20 cellular contexts compared by ENCODE assay signal in genomic region chr10:131880016-131880590, GRCh38. TPM values are rescaled to one million over a fixed set of nuclear protein-coding genes. Genes with fewer than 3 reads are reported as not detected.
DNase-seq lines count a peak whose midpoint lies in the region; ATAC-seq, FAIRE-seq and TF ChIP-seq lines count a peak whose summit lies in the region.
"Had no signal": no experiment of that assay in that cellular context is flagged by ENCODE, and none has a peak within 500 bp of the region (broad histone marks: within the 10 kb centered on the region; RNA-seq: fewer than 3 reads in every experiment).

No MANE protein-coding gene starts in this region.

- FAIRE-seq in HepG2 (lab: Jason Lieb, UNC): no peak
- FAIRE-seq: A549, GM12892, GM18507 had no signal

- H3K4me3 ChIP-seq in HepG2 (replicated peaks in 1 of 3; ENCODE audit: insufficient read depth in 1 of 3, low read depth in 2 of 3, low read length in 3 of 3) (no peak overlapping the region), right lobe of liver (no peak overlapping the region), sigmoid colon (no peak overlapping the region)
- no peak overlapping the region for H3K4me3 ChIP-seq in naive thymus-derived CD4-positive, alpha-beta T cell (ENCODE audit: low read length)
- H3K4me3 ChIP-seq: A549 had no signal

- peaks cover 0 to 6% (median 0%) of the 10 kb centered on the region in 11 donors for H3K9me3 Mint-ChIP-seq in naive thymus-derived CD4-positive, alpha-beta T cell
- no peaks in the 10 kb centered on the region for H3K9me3 Mint-ChIP-seq in activated T-cell treated with anti-CD3 and anti-CD28 coated beads, Interleukin-2, amount 50 U/mL, for 4 hours

- TF ChIP-seq EP300 in HepG2 (IDR thresholded peaks at IDR 0.05; ENCODE audit: low read depth in 2 of 2, low read length in 2 of 2): no peak
- TF ChIP-seq EP300 in HepG2 (CRISPR knock-in tag; IDR thresholded peaks at IDR 0.05; ENCODE audit: borderline replicate concordance): no peak
- no peak for TF ChIP-seq EP300 in sigmoid colon (IDR thresholded peaks at IDR 0.05)

- no peak overlapping the region for H3K27ac Mint-ChIP-seq in naive thymus-derived CD4-positive, alpha-beta T cell
- H3K27ac Mint-ChIP-seq: CD4-positive, alpha-beta memory T cell had no signal

- no peaks in the 10 kb centered on the region for H3K36me3 Mint-ChIP-seq in naive thymus-derived CD4-positive, alpha-beta T cell
- peaks cover 1% of the 10 kb centered on the region for H3K36me3 Mint-ChIP-seq in activated T-cell treated with anti-CD3 and anti-CD28 coated beads, Interleukin-2, amount 50 U/mL, for 4 hours (ENCODE audit: insufficient read depth)
- H3K36me3 Mint-ChIP-seq: CD4-positive, alpha-beta memory T cell had no signal

- POLR2A ChIA-PET in HepG2 (lab: Yijun Ruan, JAX): no interaction called here
- POLR2A ChIA-PET in naive thymus-derived CD4-positive, alpha-beta T cell (lab: Charles Lee): no interaction called here

- no peak overlapping the region for H3K9ac ChIP-seq in HepG2 (ENCODE audit: insufficient read depth, low read depth, low read length)

- ATAC-seq in HepG2 (no peak), right lobe of liver (no peak), HG02884 (IDR thresholded peaks at IDR 0.05; ENCODE audit: unreplicated experiment) (no peak)
- ATAC-seq in naive thymus-derived CD4-positive, alpha-beta T cell: peak; percentile 20
- no peak for ATAC-seq in activated T-cell treated with anti-CD3 and anti-CD28 coated beads, Interleukin-2, amount 50 U/mL, for 4 hours

- TF ChIP-seq RAD21 in HepG2 (CRISPR knock-in tag; IDR thresholded peaks at IDR 0.05): no peak

- DNase-seq in HepG2 (ENCODE audit: low spot score) (no peak), right lobe of liver (no peak), sigmoid colon (peak; percentile 49), NCI-H2227 (lab: John Stamatoyannopoulos, UW; ENCODE audit: unreplicated experiment) (no peak)
- DNase-seq in naive thymus-derived CD4-positive, alpha-beta T cell: no peak
- no peak for DNase-seq in activated T-cell treated with anti-CD3 and anti-CD28 coated beads, Interleukin-2, amount 50 U/mL, for 4 hours
- DNase-seq: AML-193; CD4-positive, alpha-beta memory T cell; DMS153; DMS79; GDM1; GOT3; H7; IMR-90 had no signal

- no peak overlapping the region for H3K4me3 Mint-ChIP-seq in naive thymus-derived CD4-positive, alpha-beta T cell
- no peak overlapping the region for H3K4me3 Mint-ChIP-seq in activated T-cell treated with anti-CD3 and anti-CD28 coated beads, Interleukin-2, amount 50 U/mL, for 4 hours
- H3K4me3 Mint-ChIP-seq: CD4-positive, alpha-beta memory T cell had no signal

- TF ChIP-seq POLR2A in HepG2 (IDR thresholded peaks at IDR 0.05; ENCODE audit: insufficient read depth in 1 of 2, low read depth in 2 of 2, low read length in 2 of 2): no peak
- no peak for TF ChIP-seq POLR2A in right lobe of liver (IDR thresholded peaks at IDR 0.05)
- TF ChIP-seq POLR2A in sigmoid colon (IDR thresholded peaks at IDR 0.05): no peak

- H3K4me2 ChIP-seq in HepG2 (ENCODE audit: low read depth, low read length): no peak overlapping the region
- H3K4me2 ChIP-seq: A549 had no signal

- peaks cover 0 to 24% (median 16%) of the 10 kb centered on the region in 5 donors for H3K27me3 Mint-ChIP-seq in naive thymus-derived CD4-positive, alpha-beta T cell
- peaks cover 26% of the 10 kb centered on the region for H3K27me3 Mint-ChIP-seq in activated T-cell treated with anti-CD3 and anti-CD28 coated beads, Interleukin-2, amount 50 U/mL, for 4 hours (ENCODE audit: low read depth)

- no peaks in the 10 kb centered on the region for H3K4me1 Mint-ChIP-seq in naive thymus-derived CD4-positive, alpha-beta T cell
- no peaks in the 10 kb centered on the region for H3K4me1 Mint-ChIP-seq in activated T-cell treated with anti-CD3 and anti-CD28 coated beads, Interleukin-2, amount 50 U/mL, for 4 hours (ENCODE audit: low read depth)
- H3K4me1 Mint-ChIP-seq: CD4-positive, alpha-beta memory T cell had no signal

- CTCF ChIA-PET in HepG2 (lab: Yijun Ruan, JAX; ENCODE audit: low intra/inter-chr PET ratio, low total read pairs): no interaction called here
- CTCF ChIA-PET in naive thymus-derived CD4-positive, alpha-beta T cell (lab: Charles Lee): no interaction called here

- peaks cover 11% of the 10 kb centered on the region; the same call in 1 of the 2 replicates for H3K9me3 ChIP-seq in HepG2 (ENCODE audit: low read length)
- no peaks in the 10 kb centered on the region for H3K9me3 ChIP-seq in right lobe of liver
- no peaks in the 10 kb centered on the region for H3K9me3 ChIP-seq in naive thymus-derived CD4-positive, alpha-beta T cell (ENCODE audit: control insufficient read depth in 2 of 3, low read length in 3 of 3)
- no peaks in the 10 kb centered on the region for H3K9me3 ChIP-seq in sigmoid colon
- H3K9me3 ChIP-seq: A549 had no signal

- no TSS peak for BruUV-seq in HepG2 (replicated peaks; lab: Mats Ljungman, UMichigan)

- in situ Hi-C loops in HepG2 (cut with HindIII; ENCODE audit: extremely low pct_ligation_motif_present, low pct_unique_long_range_greater_than_20kb): loop anchor here (25.0 kb wide), 1 partner anchor 1693 kb away; no protein-coding TSS in a partner anchor

- H3K36me3 ChIP-seq in HepG2 (replicated peaks in 1 of 2; ENCODE audit: control insufficient read depth in 1 of 2, insufficient read depth in 2 of 2, low read length in 2 of 2) (no peaks in the 10 kb centered on the region), right lobe of liver (no peaks in the 10 kb centered on the region), sigmoid colon (no peaks in the 10 kb centered on the region)
- H3K36me3 ChIP-seq in naive thymus-derived CD4-positive, alpha-beta T cell (ENCODE audit: control insufficient read depth in 2 of 3, insufficient read depth in 3 of 3, low read length in 3 of 3): no peaks in the 10 kb centered on the region

- no peak overlapping the region for H3K27ac ChIP-seq in HepG2 (ENCODE audit: extremely low read length, insufficient read depth, low read length)
- H3K27ac ChIP-seq in right lobe of liver: no peak overlapping the region
- no peak overlapping the region for H3K27ac ChIP-seq in naive thymus-derived CD4-positive, alpha-beta T cell (ENCODE audit: low read depth, low read length)
- H3K27ac ChIP-seq in sigmoid colon: no peak overlapping the region
- H3K27ac ChIP-seq: 22Rv1, A549, C4-2B had no signal

- no peak for TF ChIP-seq CTCF in HepG2 (CRISPR knock-in tag; IDR thresholded peaks at IDR 0.05)
- TF ChIP-seq CTCF in right lobe of liver (IDR thresholded peaks at IDR 0.05): no peak
- TF ChIP-seq CTCF in sigmoid colon (IDR thresholded peaks at IDR 0.05): no peak

- intact Hi-C loops in HepG2 (cut with micrococcal nuclease; ENCODE audit: unreplicated experiment): no loop called here
- intact Hi-C loops in right lobe of liver (cut with DNase I): loop anchor here (5.0 kb wide), 1 partner anchor 142 kb away; no protein-coding TSS in a partner anchor
- intact Hi-C loops in naive thymus-derived CD4-positive, alpha-beta T cell (cut with micrococcal nuclease): no loop called here
- intact Hi-C loops in sigmoid colon (cut with DNase I): no loop called here

- H3K27me3 ChIP-seq in HepG2 (ENCODE audit: control insufficient read depth in 1 of 2, insufficient read depth in 2 of 2, low read length in 2 of 2) (peaks cover 8 to 28% of the 10 kb centered on the region in 2 experiments; a peak in 4 of 5 replicates), right lobe of liver (no peaks in the 10 kb centered on the region), sigmoid colon (peaks cover 3 to 11% (median 6%) of the 10 kb centered on the region in 3 donors)
- no peaks in the 10 kb centered on the region for H3K27me3 ChIP-seq in naive thymus-derived CD4-positive, alpha-beta T cell (ENCODE audit: control insufficient read depth in 2 of 2, insufficient read depth in 2 of 2, low read length in 2 of 2)

- 60% methylated on average over 10 of the region's 13 CpGs for WGBS in HepG2 (ENCODE audit: low lambda C conversion rate)
- 70% methylated on average over 3 of the region's 13 CpGs for whole genome bisulfite sequencing in right lobe of liver (ENCODE audit: insufficient coverage, low coverage, low lambda C conversion rate, missing lambda C conversion rate)
- WGBS in sigmoid colon, 2 donors: 85 to 90% methylated on average over 13 of the region's 13 CpGs

- H3K79me2 ChIP-seq in HepG2 (ENCODE audit: insufficient read depth, low read length): no peaks in the 10 kb centered on the region

- H3K4me1 ChIP-seq in HepG2 (ENCODE audit: insufficient read depth, low read length): no peaks in the 10 kb centered on the region
- H3K4me1 ChIP-seq in right lobe of liver: no peaks in the 10 kb centered on the region
- H3K4me1 ChIP-seq in naive thymus-derived CD4-positive, alpha-beta T cell (ENCODE audit: control insufficient read depth in 2 of 2, insufficient read depth in 2 of 2, low read length in 2 of 2): peaks cover 0 to under 1% of the 10 kb centered on the region in 2 donors
- peaks cover 0 to 3% (median 1%) of the 10 kb centered on the region in 4 donors for H3K4me1 ChIP-seq in sigmoid colon

- H4K20me1 ChIP-seq in HepG2 (ENCODE audit: insufficient read depth, low read length): no peaks in the 10 kb centered on the region

- H2AFZ ChIP-seq in HepG2 (ENCODE audit: low read length): no peak overlapping the region

RNA-seq across cellular contexts. Expression of gene PPP2R2D, which starts 20.7 kb away (rescaled TPM):
- total RNA-seq in HepG2 (2016; rRNA removed; fragmentation: Illumina TruSeq; extraction: Trizol) (33.2 and 34.4 TPM in 2 replicates), right lobe of liver (10 to 100 TPM; 10.9 to 16.6 (median 14.3) TPM), sigmoid colon (10 to 100 TPM; 22.7 to 44.0 (median 34.6) TPM)
- 47.7 and 48.9 TPM in 2 replicates for total RNA-seq in HepG2 (2016; cell fraction: cytosol; rRNA removed; fragmentation: Illumina TruSeq; extraction: Trizol; ENCODE audit: low read depth)
- 31.4 and 33.7 TPM in 2 replicates for total RNA-seq in HepG2 (2016; cell fraction: insoluble cytoplasmic fraction; rRNA removed; fragmentation: Illumina TruSeq; extraction: Trizol)
- total RNA-seq in HepG2 (2016; cell fraction: membrane; rRNA removed; fragmentation: Illumina TruSeq; extraction: Trizol): 86.0 and 86.6 TPM in 2 replicates
- 29.7 and 31.1 TPM in 2 replicates for total RNA-seq in HepG2 (2016; cell fraction: nucleus; rRNA removed; fragmentation: Illumina TruSeq; extraction: Trizol)
- polyA plus RNA-seq in HepG2 (2011; rRNA removed) (32.7 TPM in 2 replicates), sigmoid colon (10 to 100 TPM; 18.4 to 23.8 (median 22.8) TPM)
- 31.1 and 33.7 TPM in 2 replicates for polyA plus RNA-seq in HepG2 (2011; cell fraction: cytosol; rRNA removed)
- polyA plus RNA-seq in HepG2 (2011; cell fraction: nucleus; rRNA removed): 42.0 and 48.5 TPM in 2 replicates
- 26.5 and 33.1 TPM in 2 replicates for polyA plus RNA-seq in HepG2 (2012)
- 64.7 and 70.1 TPM in 2 replicates for polyA plus RNA-seq in HepG2 (2016; cell fraction: cytosol; fragmentation: Illumina TruSeq; extraction: Trizol; ENCODE audit: low read depth)
- polyA plus RNA-seq in HepG2 (2016; cell fraction: insoluble cytoplasmic fraction; fragmentation: Illumina TruSeq; extraction: Trizol; ENCODE audit: low read depth): 40.4 and 47.0 TPM in 2 replicates
- 94.1 and 94.6 TPM in 2 replicates for polyA plus RNA-seq in HepG2 (2016; cell fraction: membrane; fragmentation: Illumina TruSeq; extraction: Trizol; ENCODE audit: low read depth)
- polyA plus RNA-seq in HepG2 (2016; cell fraction: nucleus; fragmentation: Illumina TruSeq; extraction: Trizol; ENCODE audit: insufficient read depth, low read depth): 53.3 and 54.4 TPM in 2 replicates
- polyA minus RNA-seq in HepG2 (2011; rRNA and poly(A)+ RNA removed; ENCODE audit: low replicate concordance): 40.2 and 62.1 TPM in 2 replicates
- 16.4 and 18.6 TPM in 2 replicates for polyA minus RNA-seq in HepG2 (2011; cell fraction: cytosol; rRNA and poly(A)+ RNA removed)
- polyA minus RNA-seq in HepG2 (2011; cell fraction: nucleus; rRNA and poly(A)+ RNA removed): 44.7 and 44.8 TPM in 2 replicates
- 10 to 100 TPM; 37.1 to 61.3 (median 40.1) TPM for total RNA-seq in naive thymus-derived CD4-positive, alpha-beta T cell
- polyA plus RNA-seq in naive thymus-derived CD4-positive, alpha-beta T cell: 10 to 100 TPM; 35.0 to 47.4 TPM
- 10 to 100 TPM; 22.6 to 25.7 (median 24.1) TPM for total RNA-seq in activated T-cell treated with anti-CD3 and anti-CD28 coated beads, Interleukin-2, amount 50 U/mL, for 4 hours

Comparison
In these comparisons a context has a peak if more than half of its experiments do, and no peak if none do; other contexts are left out.
1. intact Hi-C loops: an anchor here in right lobe of liver (5.0 kb wide); none called in HepG2, naive thymus-derived CD4-positive, alpha-beta T cell and sigmoid colon.